8 cellular contexts compared by ENCODE assay signal in the genomic region with DNA sequence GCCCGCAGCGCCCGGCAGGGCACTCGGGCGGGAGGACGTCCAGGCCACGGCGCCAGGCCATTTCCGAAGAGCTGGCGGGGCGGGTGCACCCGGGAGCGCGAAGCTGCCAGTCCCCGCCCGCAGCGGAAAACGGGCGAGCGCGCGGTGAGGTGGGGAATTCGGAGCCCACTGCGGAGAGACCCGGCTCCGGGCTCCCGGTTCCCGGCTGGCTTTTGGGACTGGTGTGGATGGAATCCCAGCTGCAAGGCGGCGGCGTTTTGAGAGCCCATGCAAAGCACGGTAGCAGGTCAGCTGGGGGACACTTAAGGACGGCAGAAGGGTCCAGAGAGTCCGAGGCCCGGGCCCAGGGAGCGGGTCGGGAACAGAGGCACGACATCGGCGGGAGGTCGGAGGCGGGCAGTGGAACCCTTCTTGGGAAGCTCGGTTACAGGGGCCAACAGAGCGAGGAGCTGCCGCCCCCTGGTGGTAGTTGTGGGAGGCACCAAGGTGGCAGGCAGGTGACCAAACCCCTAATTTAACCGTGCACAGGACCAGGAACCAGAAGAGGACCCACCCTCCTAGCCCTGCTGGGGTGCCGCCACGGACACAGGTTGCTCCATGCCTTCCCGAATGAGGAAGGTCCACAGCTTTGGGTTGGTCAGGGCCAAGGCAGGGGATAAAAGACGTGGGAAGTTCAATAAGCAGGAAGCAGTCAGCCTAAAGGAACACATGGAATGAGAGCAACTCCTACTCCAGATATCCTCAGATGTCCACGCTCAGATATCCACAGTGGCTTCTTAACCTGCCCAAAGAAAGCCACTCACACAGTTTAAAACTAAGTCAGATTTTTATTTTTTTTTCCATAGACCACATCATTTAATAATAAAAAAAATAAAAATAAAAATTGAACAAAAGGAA. TPM values are rescaled to one million over a fixed set of nuclear protein-coding genes. Genes with fewer than 3 reads are reported as not detected.
DNase-seq lines count a peak whose midpoint lies in the region; ATAC-seq and FAIRE-seq lines count a peak whose summit lies in the region.

No MANE protein-coding gene starts in this region.

- no peaks in the 10 kb centered on the region for H3K9me3 ChIP-seq in effector memory CD4-positive, alpha-beta T cell (ENCODE audit: control insufficient read depth, low read length)
- no peaks in the 10 kb centered on the region for H3K9me3 ChIP-seq in mesodermal cell (ENCODE audit: control insufficient read depth, low read length)

- peaks cover 41% of the 10 kb centered on the region for H3K36me3 ChIP-seq in effector memory CD4-positive, alpha-beta T cell (ENCODE audit: control insufficient read depth, insufficient read depth, low read length)
- peaks cover 57% of the 10 kb centered on the region for H3K36me3 ChIP-seq in mesodermal cell (ENCODE audit: control insufficient read depth, insufficient read depth, low read length)

- no peaks in the 10 kb centered on the region for H3K27me3 ChIP-seq in effector memory CD4-positive, alpha-beta T cell (replicated peaks; ENCODE audit: control insufficient read depth, insufficient read depth, low read length, poor library complexity, severe bottlenecking)

- H3K4me3 ChIP-seq in effector memory CD4-positive, alpha-beta T cell (ENCODE audit: insufficient read depth, low read depth, low read length, poor library complexity, severe bottlenecking) = peak overlapping the region; percentile 83
- peak overlapping the region; percentile 56 for H3K4me3 ChIP-seq in mesodermal cell (ENCODE audit: extremely low read depth, insufficient read depth, low read length, poor library complexity, severe bottlenecking)

- peak; percentile 47 for ATAC-seq in HG03520 (IDR thresholded peaks at IDR 0.05; ENCODE audit: unreplicated experiment)

- peak; percentile 85 for FAIRE-seq in GM19239 (lab: Jason Lieb, UNC)

- no peak overlapping the region for H3K27ac ChIP-seq in effector memory CD4-positive, alpha-beta T cell (ENCODE audit: insufficient read depth, low read length, poor library complexity, severe bottlenecking)
- peak overlapping the region; percentile 73 for H3K27ac ChIP-seq in mesodermal cell (ENCODE audit: low read depth, low read length, severe bottlenecking)

- H3K4me1 ChIP-seq in effector memory CD4-positive, alpha-beta T cell (ENCODE audit: control insufficient read depth, insufficient read depth, low read length, poor library complexity, severe bottlenecking) = peaks cover 11% of the 10 kb centered on the region
- H3K4me1 ChIP-seq in mesodermal cell (ENCODE audit: control insufficient read depth, insufficient read depth, low read length, poor library complexity, severe bottlenecking) = peaks cover 34% of the 10 kb centered on the region

- 2 to 4% methylated on average over 42 to 48 of the region's 51 CpGs for WGBS in mesodermal cell (ENCODE audit: insufficient coverage in 2 of 2), 2 experiments

- DNase-seq in A172 (ENCODE audit: low spot score) (peak; percentile 63), GM19239 (ENCODE audit: insufficient read length, low spot score) (peak; percentile 98), NCI-H2227 (lab: John Stamatoyannopoulos, UW; ENCODE audit: unreplicated experiment) (no peak)
- peak; percentile 88 for DNase-seq in activated CD4-positive, alpha-beta T cell treated with anti-CD3 and anti-CD28 coated beads, Interleukin-2, amount 50 U/mL, for 1 hour
- DNase-seq in effector memory CD4-positive, alpha-beta T cell = peak; percentile 69 to 78 (median 72)
- DNase-seq in stimulated activated CD8-positive, alpha-beta memory T cell treated with anti-CD3 and anti-CD28 coated beads, Interleukin-2, amount 100 ng/mL, for 1 hour (ENCODE audit: low read depth in 2 of 2) = peak; percentile 75 to 78

RNA-seq across cellular contexts. Expression of gene CDH24, which starts 0.7 kb away (rescaled TPM):
- total RNA-seq in A172 (2014; rRNA removed; shearing (Covaris generic)) = 2.8 and 4.0 TPM in 2 replicates
- polyA plus RNA-seq in mesodermal cell (2013, experiment 1 of 2) = 25.6 TPM
- 20.5 TPM for polyA plus RNA-seq in mesodermal cell (2013, experiment 2 of 2)

RNA-seq across cellular contexts. Expression of gene PSMB11, which starts 16.0 kb away (rescaled TPM):
- not detected in 2 replicates for total RNA-seq in A172 (2014; rRNA removed; shearing (Covaris generic))
- not detected for polyA plus RNA-seq in mesodermal cell (2013, experiment 1 of 2)
- polyA plus RNA-seq in mesodermal cell (2013, experiment 2 of 2) = not detected

RNA-seq across cellular contexts. Expression of gene PSMB5, which starts 23.3 kb away (rescaled TPM):
- total RNA-seq in A172 (2014; rRNA removed; shearing (Covaris generic)) = 219 and 225 TPM in 2 replicates
- 205 TPM for polyA plus RNA-seq in mesodermal cell (2013, experiment 1 of 2)
- 202 TPM for polyA plus RNA-seq in mesodermal cell (2013, experiment 2 of 2)

RNA-seq across cellular contexts. Expression of gene ACIN1, which starts 36.9 kb away (rescaled TPM):
- 53.6 and 58.8 TPM in 2 replicates for total RNA-seq in A172 (2014; rRNA removed; shearing (Covaris generic))
- polyA plus RNA-seq in mesodermal cell (2013, experiment 1 of 2) = 167 TPM
- 150 TPM for polyA plus RNA-seq in mesodermal cell (2013, experiment 2 of 2)

RNA-seq across cellular contexts. Expression of gene C14orf119, which starts 37.3 kb away (rescaled TPM):
- total RNA-seq in A172 (2014; rRNA removed; shearing (Covaris generic)) = 23.0 and 34.5 TPM in 2 replicates
- polyA plus RNA-seq in mesodermal cell (2013, experiment 1 of 2) = 94.0 TPM
- 93.3 TPM for polyA plus RNA-seq in mesodermal cell (2013, experiment 2 of 2)
